In genomic region chr18:76445275-76445674, GRCh38 we compare ENCODE assay signal across 1 cellular context.
TF ChIP-seq lines count a peak whose summit lies in the region.

No MANE protein-coding gene starts in this region.

TF ChIP-seq in GM23338, 12 proteins besides CTCF, POLR2A, EP300 and RAD21:
- TF ChIP-seq ZNF462 (CRISPR knock-in tag; IDR thresholded peaks at IDR 0.05) (no peak), EZH2phosphoT487 (IDR thresholded peaks at IDR 0.05; ENCODE audit: unreplicated experiment) (no peak), NANOG (IDR thresholded peaks at IDR 0.05; ENCODE audit: borderline replicate concordance) (no peak), STAT1 (IDR thresholded peaks at IDR 0.05; ENCODE audit: unreplicated experiment) (no peak), ZNF331 (CRISPR knock-in tag; IDR thresholded peaks at IDR 0.05; ENCODE audit: low read depth) (no peak), REST (IDR thresholded peaks at IDR 0.05; ENCODE audit: unreplicated experiment) (no peak), POLR2AphosphoS5 (IDR thresholded peaks at IDR 0.05; ENCODE audit: low read depth) (no peak), ZNF114 (CRISPR knock-in tag; IDR thresholded peaks at IDR 0.05) (no peak), JUNB (IDR thresholded peaks at IDR 0.05; ENCODE audit: unreplicated experiment) (no peak), ETS1 (IDR thresholded peaks at IDR 0.05) (no peak), EZH2 (IDR thresholded peaks at IDR 0.05; ENCODE audit: low read depth, unreplicated experiment) (no peak), CREB1 (CRISPR knock-in tag; IDR thresholded peaks at IDR 0.05; ENCODE audit: low read depth) (no peak)
